8 cellular contexts compared by ENCODE assay signal in the genomic region with DNA sequence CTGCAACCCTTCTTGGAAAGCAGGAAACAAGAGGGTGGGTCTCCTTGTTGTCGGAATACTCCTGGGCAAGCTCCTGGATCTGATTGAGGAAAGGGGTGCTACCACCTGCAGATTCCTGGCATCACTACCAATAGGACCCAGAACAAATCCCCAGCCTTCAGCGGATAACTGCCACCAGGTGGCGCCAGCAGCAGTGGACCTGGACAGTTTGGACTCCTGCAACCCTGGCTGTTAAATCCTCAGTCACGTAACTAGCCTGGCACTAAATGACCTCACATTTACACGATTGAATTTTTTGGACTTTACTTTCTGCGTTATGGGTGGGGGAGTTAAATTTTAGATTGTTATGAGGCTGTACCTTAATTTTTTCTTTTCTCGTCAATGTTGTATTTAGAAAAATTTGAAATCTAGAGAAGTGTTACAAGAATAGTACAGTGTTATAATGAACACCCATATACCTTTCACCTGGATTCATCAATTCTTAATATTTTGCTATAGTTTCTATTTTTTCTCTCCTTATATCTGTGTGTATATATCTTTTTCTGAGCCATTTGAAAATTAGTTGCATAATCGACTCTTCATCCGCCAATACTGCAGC.
DNase-seq lines count a peak whose midpoint lies in the region; ATAC-seq and TF ChIP-seq lines count a peak whose summit lies in the region.
"Had no signal": no experiment of that assay in that cellular context is flagged by ENCODE, and none has a peak within 500 bp of the region (broad histone marks: within the 10 kb centered on the region; RNA-seq: fewer than 3 reads in every experiment).

No MANE protein-coding gene starts in this region.

- no CpG with 5 or more reads among the region's 9 CpGs for WGBS in iPS DF 6.9 (ENCODE audit: insufficient coverage, insufficient read length)

- H3K27ac ChIP-seq in MM.1S (ENCODE audit: low read length) (no peak overlapping the region), RWPE2 (ENCODE audit: poor library complexity, severe bottlenecking) (no peak overlapping the region), iPS DF 6.9 (ENCODE audit: low read length) (no peak overlapping the region)
- H3K27ac ChIP-seq: epithelial cell of prostate had no signal

- H3K4me1 ChIP-seq in MM.1S (ENCODE audit: low read length) (peaks cover 12% of the 10 kb centered on the region), RWPE2 (ENCODE audit: insufficient read depth, poor library complexity, severe bottlenecking) (no peaks in the 10 kb centered on the region), iPS DF 6.9 (ENCODE audit: control insufficient read depth, insufficient read depth, low read length) (peaks cover 2% of the 10 kb centered on the region; the same call in 1 of the 2 replicates)

- H3K36me3 ChIP-seq in MM.1S (replicated peaks; ENCODE audit: insufficient read depth, low read length), result no peaks in the 10 kb centered on the region
- H3K36me3 ChIP-seq in RWPE2 (ENCODE audit: low read depth), result no peaks in the 10 kb centered on the region
- H3K36me3 ChIP-seq in iPS DF 6.9 (ENCODE audit: control insufficient read depth, insufficient read depth, low read length), result no peaks in the 10 kb centered on the region

- no peaks in the 10 kb centered on the region for H3K9me2 ChIP-seq in MM.1S (replicated peaks; ENCODE audit: insufficient read depth, low read length)

- peak; percentile 93 for ATAC-seq in RWPE2 (ENCODE audit: low read depth)

- no peaks in the 10 kb centered on the region for H4K20me1 ChIP-seq in MM.1S (ENCODE audit: insufficient read depth, low read length)

- H3F3A ChIP-seq in MM.1S (ENCODE audit: insufficient read depth, low read length), result no peaks in the 10 kb centered on the region

- no peaks in the 10 kb centered on the region for H3K27me3 ChIP-seq in MM.1S (replicated peaks; ENCODE audit: insufficient read depth, low read length)
- H3K27me3 ChIP-seq in RWPE2 (ENCODE audit: insufficient read depth, poor library complexity, severe bottlenecking), result no peaks in the 10 kb centered on the region
- H3K27me3 ChIP-seq in iPS DF 6.9 (ENCODE audit: control insufficient read depth, insufficient read depth, low read length), result no peaks in the 10 kb centered on the region

- H3K9ac ChIP-seq in MM.1S (ENCODE audit: low read length), result no peak overlapping the region

- H3K79me2 ChIP-seq in MM.1S (ENCODE audit: low read length), result no peaks in the 10 kb centered on the region

- no peaks in the 10 kb centered on the region for H3K9me3 ChIP-seq in MM.1S (replicated peaks; ENCODE audit: insufficient read depth, low read length)
- H3K9me3 ChIP-seq in RWPE2 (ENCODE audit: severe bottlenecking), result no peaks in the 10 kb centered on the region
- no peaks in the 10 kb centered on the region for H3K9me3 ChIP-seq in iPS DF 6.9 (ENCODE audit: control insufficient read depth, insufficient read depth, low read length)

- H2AFZ ChIP-seq in MM.1S (ENCODE audit: low read length), result no peak overlapping the region

- no peak overlapping the region for H3K4me2 ChIP-seq in MM.1S (ENCODE audit: low read depth, low read length)

- H3K4me3 ChIP-seq in MM.1S (ENCODE audit: low read length) (no peak overlapping the region), RWPE2 (ENCODE audit: severe bottlenecking) (no peak overlapping the region), iPS DF 6.9 (ENCODE audit: low read length) (no peak overlapping the region)

- peak; percentile 89 for TF ChIP-seq CTCF in GM12874 (IDR thresholded peaks at IDR 0.05; ENCODE audit: insufficient read depth, low read depth, low read length)
- peak; percentile 93 for TF ChIP-seq CTCF in MM.1S (IDR thresholded peaks at IDR 0.05; ENCODE audit: low read length)
- TF ChIP-seq CTCF in RWPE2 (IDR thresholded peaks at IDR 0.05; ENCODE audit: poor library complexity, severe bottlenecking), result peak; percentile 88

- DNase-seq in HCEC 1CT (peak; percentile 71), MM.1S (peak; percentile 70), RWPE2 (ENCODE audit: low spot score) (no peak), anterior cingulate cortex (lab: John Stamatoyannopoulos, UW) (peak in 50 of 58 donors; percentile 6 to 84 (median 35)), iPS DF 6.9 (ENCODE audit: low read depth, low spot score) (peak; percentile 66)
- DNase-seq in stimulated activated CD4-positive, alpha-beta T cell treated with anti-CD3 and anti-CD28 coated beads, Interleukin-15, amount 100 ng/mL, for 24 hours, result peak; percentile 73
